8 cellular contexts compared by ENCODE assay signal in genomic region chr22:21015051-21016006, GRCh38. TPM values are rescaled to one million over a fixed set of nuclear protein-coding genes. Genes with fewer than 3 reads are reported as not detected.
DNase-seq lines count a peak whose midpoint lies in the region; ATAC-seq and TF ChIP-seq lines count a peak whose summit lies in the region.

Gene P2RX6, plus strand, starts transcription at chr22:21015165. Its CDS starts 10 bp downstream, at chr22:21015175.

- no peaks in the 10 kb centered on the region for H3K79me2 ChIP-seq in HCT116 (ENCODE audit: insufficient read depth, low read length)

- no peaks in the 10 kb centered on the region for H3K9me2 ChIP-seq in HCT116 (ENCODE audit: insufficient read depth)

- H3K9me3 Mint-ChIP-seq in activated B cell treated with CpG ODN at 0.5 μM for 24 hours = no peaks in the 10 kb centered on the region

- TF ChIP-seq CTCF in HCT116 (IDR thresholded peaks at IDR 0.05 in 2 of 3, conservative IDR thresholded peaks at IDR 0.05 in 1 of 3; ENCODE audit: borderline replicate concordance in 1 of 3, insufficient read depth in 1 of 3, low read depth in 2 of 3, low read length in 2 of 3) (no peak), activated B cell treated with CpG ODN at 0.5 μM for 24 hours (IDR thresholded peaks at IDR 0.05) (no peak), heart right ventricle (IDR thresholded peaks at IDR 0.05) (no peak)

- peak within 1 kb of the TSS; percentile 93 for H3K4me3 Mint-ChIP-seq in activated B cell treated with CpG ODN at 0.5 μM for 24 hours

- peak within 1 kb of the TSS; percentile 82 for H3K4me2 ChIP-seq in HCT116 (ENCODE audit: low read length)
- H3K4me2 ChIP-seq in skeletal muscle satellite cell (ENCODE audit: low read length) = peak within 1 kb of the TSS; percentile 92

- H3K36me3 ChIP-seq in HCT116 (ENCODE audit: control insufficient read depth in 1 of 2, insufficient read depth in 2 of 2, low read length in 2 of 2) (no peaks in the 10 kb centered on the region), heart right ventricle (no peaks in the 10 kb centered on the region), skeletal muscle satellite cell (ENCODE audit: insufficient read depth, low read length) (no peaks in the 10 kb centered on the region)

- 52 to 54% methylated on average over 18 of the region's 18 CpGs for WGBS in heart right ventricle, 2 donors

- H3K27me3 ChIP-seq in HCT116 (ENCODE audit: insufficient read depth, low read length) (no peaks in the 10 kb centered on the region), heart right ventricle (no peaks in the 10 kb centered on the region), skeletal muscle satellite cell (ENCODE audit: control insufficient read depth, insufficient read depth, low read length) (no peaks in the 10 kb centered on the region)

- no peaks in the 10 kb centered on the region for H4K20me1 ChIP-seq in HCT116 (ENCODE audit: insufficient read depth)

- H3K4me1 ChIP-seq in HCT116 (ENCODE audit: control insufficient read depth in 1 of 2, insufficient read depth in 2 of 2, low read length in 2 of 2) (peaks cover 15 to 20% of the 10 kb centered on the region in 2 experiments), heart right ventricle (peaks cover 11 to 26% (median 20%) of the 10 kb centered on the region in 9 donors), skeletal muscle satellite cell (ENCODE audit: control insufficient read depth, insufficient read depth, low read length) (peaks cover 33% of the 10 kb centered on the region)

- RAD21 ChIA-PET in HCT116 (lab: Charles Lee; ENCODE audit: low non-redundant PET in 1 of 2, low total read pairs in 2 of 2, uncharacterized antibody in 2 of 2, unreplicated experiment in 2 of 2) = no interaction called here

- no peaks in the 10 kb centered on the region for H3K27me3 Mint-ChIP-seq in activated B cell treated with CpG ODN at 0.5 μM for 24 hours

- TF ChIP-seq RAD21 in HCT116 (IDR thresholded peaks at IDR 0.05; ENCODE audit: low read depth) = no peak

- no peak for TF ChIP-seq POLR2A in HCT116 (IDR thresholded peaks at IDR 0.05; ENCODE audit: borderline replicate concordance, extremely low read depth, insufficient read depth, insufficient read length)

- H3K9me3 ChIP-seq in HCT116 (ENCODE audit: control insufficient read depth in 1 of 2, insufficient read depth in 1 of 2, low read depth in 1 of 2, low read length in 2 of 2) (no peaks in the 10 kb centered on the region), heart right ventricle (no peaks in the 10 kb centered on the region), skeletal muscle satellite cell (replicated peaks; ENCODE audit: low read length) (no peaks in the 10 kb centered on the region)

- peak within 1 kb of the TSS; percentile 92 for H3K27ac Mint-ChIP-seq in activated B cell treated with CpG ODN at 0.5 μM for 24 hours

- CTCF ChIA-PET in HCT116 (lab: Charles Lee) (no interaction called here), activated B cell treated with CpG ODN at 0.5 μM for 24 hours (lab: Charles Lee) (no interaction called here)

- ATAC-seq in HCT116 (no peak), activated B cell treated with CpG ODN at 0.5 μM for 24 hours (ENCODE audit: low read depth) (no peak), heart right ventricle (peak in 6 of 8 donors; percentile 31 to 53 (median 46)), GM21619 (IDR thresholded peaks at IDR 0.05; ENCODE audit: unreplicated experiment) (no peak)

- POLR2A ChIA-PET in HCT116 (lab: Charles Lee) = interaction anchor here (1.2 kb wide), 1 partner anchor 13 kb away, joined by 3 read pairs; the partner anchor contains the start of gene THAP7
- POLR2A ChIA-PET in activated B cell treated with CpG ODN at 0.5 μM for 24 hours (lab: Charles Lee) = interaction anchor here (0.7 to 4.6 kb wide), 3 partner anchors 13 to 142 kb away, joined by 3 to 37 read pairs (median 7); partner anchors contain the start of genes LZTR1 and THAP7

- H2AFZ ChIP-seq in HCT116 (ENCODE audit: low read depth, low read length, poor library complexity, severe bottlenecking) = peak within 1 kb of the TSS; percentile 31

- BruUV-seq in HCT116 (replicated peaks; lab: Mats Ljungman, UMichigan) = no TSS peak

- H3K9ac ChIP-seq in HCT116 (ENCODE audit: low read length) (peak within 1 kb of the TSS; percentile 42), skeletal muscle satellite cell (ENCODE audit: low read depth, low read length) (peak within 1 kb of the TSS; percentile 84)

- H3K4me3 ChIP-seq in HCT116 (replicated peaks in 1 of 2; ENCODE audit: low read depth in 1 of 2, low read length in 2 of 2) (peak within 1 kb of the TSS; percentile 38 to 54), heart right ventricle (peak within 1 kb of the TSS; percentile 40 to 63 (median 58)), skeletal muscle satellite cell (ENCODE audit: low read length) (peak within 1 kb of the TSS; percentile 77)

- peaks cover 27% of the 10 kb centered on the region for H3K4me1 Mint-ChIP-seq in activated B cell treated with CpG ODN at 0.5 μM for 24 hours

- H3K27ac ChIP-seq in HCT116 (ENCODE audit: low read depth, low read length) (peak within 1 kb of the TSS; percentile 46; the same call in 1 of the 2 replicates), heart right ventricle (peak within 1 kb of the TSS in 9 of 10 donors; percentile 49 to 86 (median 70))

- no peak for DNase-seq in HCT116 (ENCODE audit: low read depth, low spot score)
- no peak for DNase-seq in activated B cell treated with CpG ODN at 0.5 μM for 24 hours
- peak in 1 of 2 donors; percentile 67 for DNase-seq in heart right ventricle
- no peak for DNase-seq in NCI-H510A (lab: John Stamatoyannopoulos, UW)
- DNase-seq in NK-92 (lab: John Stamatoyannopoulos, UW; ENCODE audit: unreplicated experiment) = no peak
- no peak for DNase-seq in Ammon's horn (ENCODE audit: low spot score)

- intact Hi-C loops in HCT116 (cut with micrococcal nuclease) = no loop called here
- intact Hi-C loops in activated B cell treated with CpG ODN at 0.5 μM for 24 hours (cut with micrococcal nuclease) = no loop called here
- intact Hi-C loops in heart right ventricle (cut with DNase I) = loop anchor here in 1 of 10 donors (5.0 to 10.0 kb wide), 2 partner anchors 37 to 101 kb away; partner anchors contain the start of gene CRKL

- H3K36me3 Mint-ChIP-seq in activated B cell treated with CpG ODN at 0.5 μM for 24 hours (ENCODE audit: low read depth) = no peaks in the 10 kb centered on the region

TF ChIP-seq in HCT116, 20 proteins besides CTCF, POLR2A, EP300 and RAD21:
- TF ChIP-seq SIN3A (IDR thresholded peaks at IDR 0.05; ENCODE audit: low read depth) = no peak
- no peak for TF ChIP-seq SP1 (IDR thresholded peaks at IDR 0.05; ENCODE audit: low read depth)
- TF ChIP-seq CBX3 (IDR thresholded peaks at IDR 0.05; ENCODE audit: low read depth) = no peak
- TF ChIP-seq ZBTB33 (IDR thresholded peaks at IDR 0.05; ENCODE audit: extremely low read depth, insufficient replicate concordance, low read length) = no peak
- no peak for TF ChIP-seq ATF3 (IDR thresholded peaks at IDR 0.05)
- no peak for TF ChIP-seq EZH2phosphoT487 (IDR thresholded peaks at IDR 0.05; ENCODE audit: borderline replicate concordance)
- TF ChIP-seq YY1 (IDR thresholded peaks at IDR 0.05; ENCODE audit: extremely low read depth, insufficient replicate concordance, low read depth, low read length) = no peak

RNA-seq across cellular contexts. Expression of gene P2RX6, which starts in this region (rescaled TPM):
- total RNA-seq in HCT116 (2021; ENCODE audit: unreplicated experiment) (0.20 TPM), activated B cell treated with CpG ODN at 0.5 μM for 24 hours (0.12 and 0.67 TPM in 2 replicates), heart right ventricle (1 to 10 TPM in 9 of 10 donors, under 1 TPM in 1; 0.81 to 7.7 (median 3.9) TPM)
- polyA plus RNA-seq in HCT116 (2012) = 0.04 and 0.07 TPM in 2 replicates
- under 1 TPM; 0.07 to 0.80 TPM for polyA plus RNA-seq in heart right ventricle
- total RNA-seq in skeletal muscle satellite cell (2012; rRNA removed) = 0.25 and 1.3 TPM in 2 replicates

Comparison
In these comparisons a context has a peak if more than half of its experiments do, and no peak if none do; other contexts are left out.
1. ATAC-seq: peak in heart right ventricle (6 of 8); none in HCT116 (single experiment), activated B cell treated with CpG ODN at 0.5 μM for 24 hours (single experiment) and GM21619 (single experiment).
2. Peak in every context shown above with its lines, with median percentiles within 50 percentile points of each other: H3K4me3 ChIP-seq.